1 cellular context compared by ENCODE assay signal in the genomic region with DNA sequence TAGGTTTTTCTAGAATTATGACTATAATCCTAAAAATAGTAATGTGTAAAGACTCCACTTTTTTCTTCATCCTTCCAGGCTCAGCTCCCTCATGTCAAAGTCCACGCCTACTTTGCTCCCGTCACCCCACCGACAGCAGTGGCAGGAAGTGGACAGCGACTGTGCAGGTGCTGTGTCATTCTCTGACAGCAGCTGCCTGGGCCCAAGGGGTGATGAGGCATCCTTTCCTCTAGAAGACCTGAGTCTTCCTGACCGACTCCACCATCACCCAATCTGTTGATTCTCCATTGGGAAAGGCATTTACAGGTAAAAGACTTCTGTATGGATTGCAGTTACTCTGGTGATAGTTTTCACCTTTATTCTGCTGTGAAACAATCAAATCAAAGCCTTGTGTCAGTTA.
TF ChIP-seq lines count a peak whose summit lies in the region.

No MANE protein-coding gene starts in this region.

TF ChIP-seq in IMR-90, 13 proteins besides CTCF, POLR2A, EP300 and RAD21 (continued from another document):
- no peak for TF ChIP-seq ELK1 (IDR thresholded peaks at IDR 0.05; ENCODE audit: borderline replicate concordance, low read depth, low read length)
- TF ChIP-seq BHLHE40 (IDR thresholded peaks at IDR 0.05; ENCODE audit: low read depth, low read length), result no peak
- no peak for TF ChIP-seq MXI1 (IDR thresholded peaks at IDR 0.05; ENCODE audit: borderline replicate concordance, low read depth, low read length)
- TF ChIP-seq CHD1 (IDR thresholded peaks at IDR 0.05; ENCODE audit: low read depth, low read length), result no peak
- no peak for TF ChIP-seq MAZ (IDR thresholded peaks at IDR 0.05; ENCODE audit: borderline replicate concordance, low read depth, low read length)
- TF ChIP-seq RCOR1 (IDR thresholded peaks at IDR 0.05; ENCODE audit: insufficient replicate concordance, low read length), result no peak
- no peak for TF ChIP-seq RFX5 (IDR thresholded peaks at IDR 0.05; ENCODE audit: low read depth, low read length)
- no peak for TF ChIP-seq FOS (IDR thresholded peaks at IDR 0.05; ENCODE audit: low read depth, low read length)
- TF ChIP-seq NFE2L2 (IDR thresholded peaks at IDR 0.05; ENCODE audit: low read depth, low read length), result no peak
- no peak for TF ChIP-seq SMC3 (IDR thresholded peaks at IDR 0.05; ENCODE audit: low read depth, low read length)
TF ChIP-seq in IMR-90: peak in this region for 0.
